ENCODE assay signal across 10 cellular contexts in the genomic region with DNA sequence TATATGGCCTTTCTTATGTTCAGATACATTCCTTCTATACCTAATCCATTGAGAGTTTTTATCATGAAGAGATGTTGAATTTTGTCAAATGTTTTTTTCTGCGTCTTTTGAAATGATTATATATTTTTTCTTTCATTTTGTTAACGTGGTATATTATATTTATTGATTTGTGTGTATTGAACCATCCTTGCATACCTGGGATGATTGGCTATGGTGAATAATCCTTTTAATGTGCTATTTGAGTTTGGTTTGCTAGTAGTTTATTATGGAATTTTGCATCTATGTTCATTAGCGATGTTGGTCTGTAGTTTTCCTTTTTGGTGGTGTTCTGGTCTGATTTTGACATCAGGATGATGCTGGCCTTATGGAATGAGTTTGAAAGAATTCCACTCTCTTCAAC. TPM values are rescaled to one million over a fixed set of nuclear protein-coding genes. Genes with fewer than 3 reads are reported as not detected.
"Had no signal": no experiment of that assay in that cellular context is flagged by ENCODE, and none has a peak within 500 bp of the region (broad histone marks: within the 10 kb centered on the region; RNA-seq: fewer than 3 reads in every experiment).

No MANE protein-coding gene starts in this region.

- DNase-seq: IMR-90, KBM-7, KG1 had no signal

- H3K9ac ChIP-seq: KMS-11 had no signal

- ATAC-seq: HepG2 had no signal

- H3K27ac ChIP-seq: HL-60, KMS-11 had no signal

- FAIRE-seq: HepG2, HTR-8/SVneo had no signal

- H3K4me2 ChIP-seq: KMS-11 had no signal

RNA-seq across cellular contexts. Expression of gene IL36G, which starts 11.8 kb away (rescaled TPM):
- total RNA-seq: HepG2, HT-29, HT1080, IMR-90 had no signal
- polyA plus RNA-seq: HepG2, IgD-negative memory B cell, IMR-90 had no signal

RNA-seq across cellular contexts. Expression of gene IL36A, which starts 15.6 kb away (rescaled TPM):
- total RNA-seq: HepG2, HT-29, HT1080, IMR-90 had no signal
- polyA plus RNA-seq: HepG2, IgD-negative memory B cell, IMR-90 had no signal
